14 cellular contexts compared by ENCODE assay signal in the genomic region with DNA sequence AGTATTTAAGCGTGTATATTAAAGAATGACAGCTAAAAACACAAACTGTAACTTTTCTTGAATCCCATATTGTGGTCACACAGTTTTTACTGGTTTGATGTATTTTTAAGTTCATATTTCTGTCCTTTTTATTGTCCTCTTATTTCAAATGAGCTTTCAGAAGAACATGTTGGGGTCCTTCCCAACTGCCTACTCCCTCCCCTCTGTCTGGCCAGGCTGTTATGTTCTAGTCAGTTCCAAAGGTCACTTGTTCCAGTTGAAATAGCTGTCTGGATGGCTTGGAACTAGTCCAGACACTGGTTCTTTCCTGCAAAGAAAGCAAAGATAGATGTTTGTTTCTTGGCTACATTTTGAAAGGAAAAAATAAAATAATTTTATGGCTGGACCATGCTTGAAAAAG.
A peak's percentile ranks its signal among the peaks of the same experiment; 100 is the strongest.
DNase-seq lines count a peak whose midpoint lies in the region; ATAC-seq, FAIRE-seq and TF ChIP-seq lines count a peak whose summit lies in the region.
"Had no signal": no experiment of that assay in that cellular context is flagged by ENCODE, and none has a peak within 500 bp of the region (broad histone marks: within the 10 kb centered on the region; RNA-seq: fewer than 3 reads in every experiment).

No MANE protein-coding gene starts in this region.

- no peak overlapping the region for H2BK15ac ChIP-seq in neuronal stem cell (ENCODE audit: low read length)

- no peak overlapping the region for H3K23ac ChIP-seq in neuronal stem cell (ENCODE audit: low read depth, low read length, poor library complexity)

- peaks cover 3% of the 10 kb centered on the region for H3K9me3 Mint-ChIP-seq in astrocyte (ENCODE audit: unreplicated experiment)
- H3K9me3 Mint-ChIP-seq in naive thymus-derived CD8-positive, alpha-beta T cell = no peaks in the 10 kb centered on the region
- H3K9me3 Mint-ChIP-seq in activated naive CD4-positive, alpha-beta T cell treated with anti-CD3 and anti-CD28 coated beads for 36 hours = no peaks in the 10 kb centered on the region
- H3K9me3 Mint-ChIP-seq: activated naive CD8-positive, alpha-beta T cell treated with anti-CD3 and anti-CD28 coated beads for 36 hours had no signal

- no peaks in the 10 kb centered on the region for H4K20me1 ChIP-seq in astrocyte (ENCODE audit: insufficient read depth, low read length)

- H3K4ac ChIP-seq in neuronal stem cell (ENCODE audit: low read length) = no peak overlapping the region

- H3K27ac Mint-ChIP-seq in astrocyte (ENCODE audit: unreplicated experiment) = peak overlapping the region; percentile 36
- H3K27ac Mint-ChIP-seq in naive thymus-derived CD8-positive, alpha-beta T cell = no peak overlapping the region
- no peak overlapping the region for H3K27ac Mint-ChIP-seq in activated naive CD4-positive, alpha-beta T cell treated with anti-CD3 and anti-CD28 coated beads for 36 hours
- H3K27ac Mint-ChIP-seq: activated naive CD8-positive, alpha-beta T cell treated with anti-CD3 and anti-CD28 coated beads for 36 hours had no signal

- no peaks in the 10 kb centered on the region for H3K9me3 ChIP-seq in astrocyte (ENCODE audit: insufficient read depth, low read depth, low read length)
- H3K9me3 ChIP-seq in right cardiac atrium (ENCODE audit: control insufficient read depth, low read length) = no peaks in the 10 kb centered on the region
- H3K9me3 ChIP-seq in pancreas = no peaks in the 10 kb centered on the region
- no peaks in the 10 kb centered on the region for H3K9me3 ChIP-seq in neuronal stem cell (replicated peaks in 1 of 2; ENCODE audit: control insufficient read depth in 2 of 2, insufficient read depth in 1 of 2, low read depth in 1 of 2, low read length in 2 of 2)

- H3K14ac ChIP-seq in neuronal stem cell (ENCODE audit: low read length) = no peak overlapping the region

- TF ChIP-seq CTCF in astrocyte (IDR thresholded peaks at IDR 0.05; ENCODE audit: insufficient read depth, low read depth, low read length) (no peak), pancreas (IDR thresholded peaks at IDR 0.05) (no peak)

- H3K27me3 ChIP-seq in astrocyte (ENCODE audit: insufficient read depth, low read length) (no peaks in the 10 kb centered on the region), right cardiac atrium (ENCODE audit: control insufficient read depth, insufficient read depth) (no peaks in the 10 kb centered on the region), pancreas (no peaks in the 10 kb centered on the region), neuronal stem cell (ENCODE audit: control insufficient read depth in 3 of 3, insufficient read depth in 3 of 3, low read depth in 1 of 3, low read length in 3 of 3) (no peaks in the 10 kb centered on the region)

- H3K4me3 Mint-ChIP-seq in astrocyte (ENCODE audit: unreplicated experiment) = no peak overlapping the region
- no peak overlapping the region for H3K4me3 Mint-ChIP-seq in naive thymus-derived CD8-positive, alpha-beta T cell
- no peak overlapping the region for H3K4me3 Mint-ChIP-seq in activated naive CD4-positive, alpha-beta T cell treated with anti-CD3 and anti-CD28 coated beads for 36 hours
- H3K4me3 Mint-ChIP-seq: activated naive CD8-positive, alpha-beta T cell treated with anti-CD3 and anti-CD28 coated beads for 36 hours had no signal

- ATAC-seq in right cardiac atrium = peak; percentile 72 to 85
- peak; percentile 56 to 94 (median 82) for ATAC-seq in pancreas
- no peak for ATAC-seq in naive thymus-derived CD8-positive, alpha-beta T cell
- no peak for ATAC-seq in HG03439 (IDR thresholded peaks at IDR 0.05; ENCODE audit: unreplicated experiment)

- FAIRE-seq in astrocyte (lab: Jason Lieb, UNC) (no peak), pancreas (lab: Jason Lieb, UNC) (peak; percentile 63)

- DNase-seq in Caki2 (ENCODE audit: low read depth) (peak; percentile 52), astrocyte (ENCODE audit: low read depth) (peak; percentile 72), right cardiac atrium (peak in 1 of 3 donors; percentile 14), pancreas (peak in 2 of 6 donors; percentile 20 to 65), neuronal stem cell (ENCODE audit: low spot score) (no peak)
- no peak for DNase-seq in naive thymus-derived CD8-positive, alpha-beta T cell
- DNase-seq in activated naive CD4-positive, alpha-beta T cell treated with anti-CD3 and anti-CD28 coated beads for 36 hours = no peak
- DNase-seq: activated CD4-positive, CD25-positive, alpha-beta regulatory T cell; activated naive CD8-positive, alpha-beta T cell treated with anti-CD3 and anti-CD28 coated beads for 36 hours; DMS153; NCI-H1417 treated with DMSO at 0.1 percent for 48 hours; OCI-M1; SW 1271 had no signal

- CTCF ChIA-PET in activated naive CD4-positive, alpha-beta T cell treated with anti-CD3 and anti-CD28 coated beads for 36 hours (lab: Charles Lee) = interaction anchor here (0.6 kb wide), 1 partner anchor 486 kb away, joined by 7 read pairs; no protein-coding TSS in a partner anchor

- no peak overlapping the region for H2BK120ac ChIP-seq in neuronal stem cell (ENCODE audit: low read depth, low read length)

- H3K4me2 ChIP-seq in astrocyte (ENCODE audit: low read length) (no peak overlapping the region), neuronal stem cell (ENCODE audit: insufficient read depth, low read length, poor library complexity, severe bottlenecking) (no peak overlapping the region)

- H3K4me3 ChIP-seq in astrocyte (ENCODE audit: insufficient read depth, low read depth, low read length) (no peak overlapping the region), right cardiac atrium (ENCODE audit: low read length) (no peak overlapping the region), pancreas (no peak overlapping the region), neuronal stem cell (ENCODE audit: low read length in 2 of 2) (no peak overlapping the region)

- H3K79me1 ChIP-seq in neuronal stem cell (ENCODE audit: low read depth, low read length) = no peaks in the 10 kb centered on the region

- H3K79me2 ChIP-seq in astrocyte (ENCODE audit: insufficient read depth, low read length) = no peaks in the 10 kb centered on the region

- H2AK5ac ChIP-seq in neuronal stem cell (ENCODE audit: low read depth, low read length) = no peak overlapping the region

- in situ Hi-C loops in Caki2 (cut with HindIII; ENCODE audit: low pct_unique_long_range_greater_than_20kb, low sequenced_read_pairs) = no loop called here

- no peaks in the 10 kb centered on the region for H3K27me3 Mint-ChIP-seq in astrocyte (ENCODE audit: low read depth, unreplicated experiment)
- no peaks in the 10 kb centered on the region for H3K27me3 Mint-ChIP-seq in naive thymus-derived CD8-positive, alpha-beta T cell
- H3K27me3 Mint-ChIP-seq in activated naive CD4-positive, alpha-beta T cell treated with anti-CD3 and anti-CD28 coated beads for 36 hours (ENCODE audit: low read depth) = no peaks in the 10 kb centered on the region
- H3K27me3 Mint-ChIP-seq: activated naive CD8-positive, alpha-beta T cell treated with anti-CD3 and anti-CD28 coated beads for 36 hours had no signal

- H3K4me1 Mint-ChIP-seq in astrocyte (ENCODE audit: low read depth, unreplicated experiment) = peaks cover 32% of the 10 kb centered on the region
- no peaks in the 10 kb centered on the region for H3K4me1 Mint-ChIP-seq in naive thymus-derived CD8-positive, alpha-beta T cell
- no peaks in the 10 kb centered on the region for H3K4me1 Mint-ChIP-seq in activated naive CD4-positive, alpha-beta T cell treated with anti-CD3 and anti-CD28 coated beads for 36 hours (ENCODE audit: low read depth)
- H3K4me1 Mint-ChIP-seq: activated naive CD8-positive, alpha-beta T cell treated with anti-CD3 and anti-CD28 coated beads for 36 hours had no signal

- WGBS in right cardiac atrium = 80% methylated on average over 1 of the region's 1 CpG
- 70 to 78% methylated on average over 1 of the region's 1 CpG for WGBS in pancreas, 2 donors
- no CpG with 5 or more reads among the region's 1 CpG for WGBS in neuronal stem cell (ENCODE audit: extremely low coverage in 2 of 2, insufficient read length in 2 of 2, insufficient replicate concordance in 1 of 2), 2 donors

- H3K9ac ChIP-seq in astrocyte (ENCODE audit: low read length) = no peak overlapping the region
- H3K9ac ChIP-seq in neuronal stem cell (ENCODE audit: low read depth, low read length, poor library complexity) = no peak overlapping the region

- H3K4me1 ChIP-seq in astrocyte (ENCODE audit: insufficient read depth, low read length) (peaks cover 6% of the 10 kb centered on the region), right cardiac atrium (ENCODE audit: control insufficient read depth, insufficient read depth, low read length) (no peaks in the 10 kb centered on the region), pancreas (peaks cover 0 to 3% (median 0%) of the 10 kb centered on the region in 3 donors), neuronal stem cell (ENCODE audit: control insufficient read depth in 2 of 2, insufficient read depth in 1 of 2, low read depth in 1 of 2, low read length in 2 of 2) (peaks cover 0 to 2% of the 10 kb centered on the region in 2 donors)

- H4K91ac ChIP-seq in neuronal stem cell (ENCODE audit: low read depth, low read length, poor library complexity) = no peak overlapping the region

- no peaks in the 10 kb centered on the region for H3K36me3 ChIP-seq in astrocyte (ENCODE audit: insufficient read depth, low read length)
- peaks cover 0 to 2% (median 0%) of the 10 kb centered on the region in 3 donors for H3K36me3 ChIP-seq in pancreas
- H3K36me3 ChIP-seq in neuronal stem cell (replicated peaks in 1 of 2; ENCODE audit: control insufficient read depth in 2 of 2, insufficient read depth in 2 of 2, low read length in 2 of 2) = peaks cover 0 to 39% of the 10 kb centered on the region in 2 donors

- no peak overlapping the region for H3K27ac ChIP-seq in astrocyte (ENCODE audit: low read depth, low read length)
- no peak overlapping the region for H3K27ac ChIP-seq in right cardiac atrium (ENCODE audit: low read length)
- H3K27ac ChIP-seq in pancreas = peak overlapping the region in 2 of 4 donors; percentile 15 to 17
- H3K27ac ChIP-seq in neuronal stem cell (replicated peaks; ENCODE audit: low read length) = no peak overlapping the region

- H2AFZ ChIP-seq in astrocyte (ENCODE audit: low read depth, low read length) = no peak overlapping the region
- no peak overlapping the region for H2AFZ ChIP-seq in neuronal stem cell (ENCODE audit: low read length)

- H2BK5ac ChIP-seq in neuronal stem cell (ENCODE audit: low read length) = no peak overlapping the region

- H4K8ac ChIP-seq in neuronal stem cell (ENCODE audit: low read depth, low read length) = no peak overlapping the region

- POLR2A ChIA-PET in naive thymus-derived CD8-positive, alpha-beta T cell (lab: Charles Lee) = no interaction called here

- no peaks in the 10 kb centered on the region for H3K36me3 Mint-ChIP-seq in astrocyte (ENCODE audit: low read depth, unreplicated experiment)
- no peaks in the 10 kb centered on the region for H3K36me3 Mint-ChIP-seq in naive thymus-derived CD8-positive, alpha-beta T cell
- H3K36me3 Mint-ChIP-seq in activated naive CD4-positive, alpha-beta T cell treated with anti-CD3 and anti-CD28 coated beads for 36 hours (ENCODE audit: low read depth) = no peaks in the 10 kb centered on the region
- H3K36me3 Mint-ChIP-seq: activated naive CD8-positive, alpha-beta T cell treated with anti-CD3 and anti-CD28 coated beads for 36 hours had no signal

- intact Hi-C loops in right cardiac atrium (cut with DNase I) (no loop called here), pancreas (cut with DNase I) (no loop called here)
- intact Hi-C loops in activated naive CD4-positive, alpha-beta T cell treated with anti-CD3 and anti-CD28 coated beads for 36 hours (cut with micrococcal nuclease) = no loop called here

- no peak overlapping the region for H2BK12ac ChIP-seq in neuronal stem cell (ENCODE audit: low read length)

- no peak overlapping the region for H3K18ac ChIP-seq in neuronal stem cell (ENCODE audit: low read length)

Comparison
In these comparisons a context has a peak if more than half of its experiments do, and no peak if none do; other contexts are left out.
1. DNase-seq: peak in Caki2 (single experiment) and astrocyte (single experiment); none in naive thymus-derived CD8-positive, alpha-beta T cell (0 of 10), activated naive CD4-positive, alpha-beta T cell treated with anti-CD3 and anti-CD28 coated beads for 36 hours (single experiment) and neuronal stem cell (single experiment).
2. ATAC-seq: peak in right cardiac atrium (2 of 2) and pancreas (4 of 4); none in naive thymus-derived CD8-positive, alpha-beta T cell (0 of 2) and HG03439 (single experiment).